ENCODE assay signal across 14 cellular contexts in the genomic region with DNA sequence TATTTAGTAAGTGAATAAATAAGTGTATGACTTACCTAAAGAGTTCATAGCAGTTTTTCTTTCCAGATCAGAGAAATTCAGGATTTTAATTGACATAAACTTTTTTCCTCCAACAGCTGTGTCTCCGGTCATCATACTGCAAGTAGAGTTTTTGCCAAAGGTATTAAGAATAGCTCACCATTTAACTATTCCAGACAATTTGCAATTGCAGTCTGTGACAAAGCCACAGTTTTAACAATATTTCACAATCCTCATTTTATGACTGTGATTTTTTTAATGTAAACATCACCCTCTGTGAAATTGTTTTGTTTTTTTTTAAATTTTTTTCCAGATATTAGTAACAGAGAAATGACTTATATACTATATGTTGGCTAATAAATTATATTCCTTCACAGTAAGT.
"Had no signal": no experiment of that assay in that cellular context is flagged by ENCODE, and none has a peak within 500 bp of the region (broad histone marks: within the 10 kb centered on the region; RNA-seq: fewer than 3 reads in every experiment).

No MANE protein-coding gene starts in this region.

- DNase-seq: activated CD4-positive, alpha-beta T cell treated with anti-CD3 and anti-CD28 coated beads for 1 hour; activated CD4-positive, alpha-beta T cell treated with anti-CD3 and anti-CD28 coated beads, Interleukin-2, amount 50 U/mL, for 48 hours; activated CD8-positive, alpha-beta memory T cell treated with anti-CD3 and anti-CD28 coated beads, Interleukin-2, amount 10 ng/mL, durations not matched to agents 7 days and 5 days; activated gamma-delta T cell; activated T-cell treated with anti-CD3 and anti-CD28 coated beads, Interleukin-2, amount 50 U/mL, for 48 hours; immature natural killer cell; mucosa of descending colon; natural killer cell; stimulated activated CD4-positive, alpha-beta T cell treated with anti-CD3 and anti-CD28 coated beads, Interleukin-2, amount 100 ng/mL, for 48 hours; testis; upper lobe of right lung had no signal

- H3K36me3 ChIP-seq: breast epithelium, prostate gland, upper lobe of right lung had no signal

- H3K9me3 ChIP-seq: breast epithelium, mucosa of descending colon, prostate gland, testis, upper lobe of right lung had no signal

- H3K4me1 ChIP-seq: breast epithelium had no signal

- H3K4me3 ChIP-seq: breast epithelium, mucosa of descending colon, prostate gland, testis, upper lobe of right lung had no signal

- H3K27ac ChIP-seq: breast epithelium, prostate gland, testis, upper lobe of right lung had no signal

- H3K27me3 ChIP-seq: breast epithelium, testis, upper lobe of right lung had no signal

- ATAC-seq: activated CD8-positive, alpha-beta memory T cell treated with anti-CD3 and anti-CD28 coated beads, Interleukin-2, amount 10 ng/mL, durations not matched to agents 7 days and 5 days; mucosa of descending colon; natural killer cell; sciatic nerve; upper lobe of right lung had no signal
